Comparison of ENCODE assay signal across 12 cellular contexts in the genomic region with DNA sequence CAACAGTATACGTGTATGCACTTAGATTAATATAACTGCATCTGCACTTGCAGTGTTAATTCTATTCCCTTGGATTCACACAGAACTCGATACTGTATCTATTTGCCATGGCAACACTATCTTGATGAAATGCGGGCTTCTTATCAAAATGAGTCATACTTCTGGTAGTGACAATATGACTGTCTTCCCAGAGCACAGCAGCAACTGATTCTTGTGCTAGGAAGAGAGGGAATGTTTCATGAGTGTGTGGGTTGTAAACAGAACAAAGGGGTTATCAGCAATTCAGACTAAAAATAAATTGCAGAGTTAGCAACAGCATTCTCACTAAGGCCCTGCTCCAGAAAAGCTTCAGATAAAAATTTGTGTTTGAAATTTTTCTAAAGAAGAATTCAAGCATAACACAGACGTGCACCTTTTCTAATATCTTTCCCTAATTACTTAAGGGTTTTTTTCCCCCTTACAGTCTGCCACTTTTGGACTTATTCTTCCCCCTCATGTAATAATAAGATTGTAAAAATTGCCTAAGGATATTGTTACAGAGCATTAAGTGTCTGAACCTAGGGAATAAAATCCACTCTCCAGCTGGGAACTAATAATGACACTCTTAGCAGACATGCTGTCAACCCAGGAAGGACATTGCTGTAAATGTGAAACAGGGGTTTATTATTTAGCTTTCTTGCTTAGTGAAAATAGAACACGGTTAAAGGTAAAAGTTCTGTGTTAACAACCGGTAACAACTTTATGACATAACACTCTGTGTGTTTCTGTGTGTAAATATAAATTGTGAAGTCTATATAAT.
DNase-seq lines count a peak whose midpoint lies in the region; ATAC-seq and TF ChIP-seq lines count a peak whose summit lies in the region.
"Had no signal": no experiment of that assay in that cellular context is flagged by ENCODE, and none has a peak within 500 bp of the region (broad histone marks: within the 10 kb centered on the region; RNA-seq: fewer than 3 reads in every experiment).

No MANE protein-coding gene starts in this region.

- peaks cover 49% of the 10 kb centered on the region for H3K4me1 ChIP-seq in DND-41 (ENCODE audit: insufficient read depth, low read length)
- H3K4me1 ChIP-seq: upper lobe of right lung had no signal

- H4K20me1 ChIP-seq in DND-41 (ENCODE audit: insufficient read depth, low read length) (no peaks in the 10 kb centered on the region), neural cell (ENCODE audit: insufficient read depth) (no peaks in the 10 kb centered on the region)

- H3K36me3 ChIP-seq in DND-41 (ENCODE audit: insufficient read depth, low read length) (no peaks in the 10 kb centered on the region), neural cell (ENCODE audit: insufficient read depth, low read length) (no peaks in the 10 kb centered on the region)
- H3K36me3 ChIP-seq: upper lobe of right lung had no signal

- no peaks in the 10 kb centered on the region for H3F3A ChIP-seq in neural cell (ENCODE audit: insufficient read depth, low read length, poor library complexity, severe bottlenecking)

- peak; percentile 78 for TF ChIP-seq EP300 in neural cell (conservative IDR thresholded peaks at IDR 0.05; ENCODE audit: poor library complexity, severe bottlenecking)

- H2AFZ ChIP-seq in DND-41 (ENCODE audit: low read depth, low read length): peak overlapping the region; percentile 51
- H2AFZ ChIP-seq in neural cell (ENCODE audit: low read depth, low read length): no peak overlapping the region

- H3K9me2 ChIP-seq in neural cell (ENCODE audit: insufficient read depth, low read length): no peaks in the 10 kb centered on the region

- H3K79me2 ChIP-seq in DND-41 (ENCODE audit: insufficient read depth, low read length): no peaks in the 10 kb centered on the region
- H3K79me2 ChIP-seq in neural cell (replicated peaks; ENCODE audit: insufficient read depth, low read length): no peaks in the 10 kb centered on the region

- ATAC-seq in DND-41 (ENCODE audit: insufficient read depth, low read depth): peak; percentile 27; the same call in 2 of the 3 replicates
- no peak for ATAC-seq in HG03196 (IDR thresholded peaks at IDR 0.05; ENCODE audit: unreplicated experiment)
- ATAC-seq: upper lobe of right lung, WTC11 had no signal

- no peak overlapping the region for H3K4me3 ChIP-seq in DND-41 (ENCODE audit: low read depth in 1 of 2, low read length in 2 of 2)
- H3K4me3 ChIP-seq in choroid plexus epithelial cell (ENCODE audit: low read depth, low read length): no peak overlapping the region
- peak overlapping the region; percentile 53 for H3K4me3 ChIP-seq in neural cell (ENCODE audit: low read length)
- H3K4me3 ChIP-seq: upper lobe of right lung had no signal

- no peak overlapping the region for H3K9ac ChIP-seq in DND-41 (ENCODE audit: low read depth, low read length)
- peak overlapping the region; percentile 57 for H3K9ac ChIP-seq in neural cell (ENCODE audit: low read length)

- H3K27me3 ChIP-seq in DND-41 (ENCODE audit: insufficient read depth, low read length, poor library complexity) (no peaks in the 10 kb centered on the region), neural cell (ENCODE audit: insufficient read depth, low read depth, low read length) (no peaks in the 10 kb centered on the region)
- H3K27me3 ChIP-seq: upper lobe of right lung had no signal

- DNase-seq in DND-41 (no peak), NCI-H2171 treated with DMSO at 0.1 percent for 48 hours (lab: John Stamatoyannopoulos, UW) (peak; percentile 63), choroid plexus epithelial cell (ENCODE audit: low read depth) (peak; percentile 54), NOMO-1 (lab: John Stamatoyannopoulos, UW; ENCODE audit: unreplicated experiment in 2 of 2) (no peak), SKM-1 (lab: John Stamatoyannopoulos, UW; ENCODE audit: unreplicated experiment) (no peak), cerebellar cortex (ENCODE audit: low spot score) (no peak)
- DNase-seq: NK-92 treated with Interleukin-12 subunit alpha and Interleukin-12 subunit beta, amount 100 ng/mL, for 24 hours; stimulated activated CD4-positive, alpha-beta T cell treated with anti-CD3 and anti-CD28 coated beads, Interleukin-4, amount 100 ng/mL, for 1 hour; upper lobe of right lung had no signal

- H3K4me2 ChIP-seq in DND-41 (ENCODE audit: insufficient read depth, low read length) (peak overlapping the region; percentile 34; the same call in 1 of the 2 replicates), neural cell (ENCODE audit: low read length) (peak overlapping the region; percentile 61)

- peak; percentile 25 for TF ChIP-seq RAD21 in neural cell (conservative IDR thresholded peaks at IDR 0.05)

- H3K27ac ChIP-seq in DND-41 (ENCODE audit: low read length): peak overlapping the region; percentile 24; the same call in 1 of the 2 replicates
- peak overlapping the region; percentile 85 for H3K27ac ChIP-seq in neural cell (ENCODE audit: low read length)
- H3K27ac ChIP-seq: upper lobe of right lung had no signal

- no peaks in the 10 kb centered on the region for H3K9me3 ChIP-seq in DND-41 (ENCODE audit: insufficient read depth, low read length, severe bottlenecking)
- H3K9me3 ChIP-seq in neural cell (ENCODE audit: low read length): no peaks in the 10 kb centered on the region
- H3K9me3 ChIP-seq: upper lobe of right lung had no signal

- TF ChIP-seq CTCF in DND-41 (IDR thresholded peaks at IDR 0.05; ENCODE audit: borderline replicate concordance, extremely low read depth, low read length, poor library complexity, severe bottlenecking) (no peak), choroid plexus epithelial cell (conservative IDR thresholded peaks at IDR 0.05; ENCODE audit: low read depth, low read length) (no peak), neural cell (IDR thresholded peaks at IDR 0.05; ENCODE audit: poor library complexity, severe bottlenecking) (no peak)

TF ChIP-seq in neural cell, 6 proteins besides CTCF, POLR2A, EP300 and RAD21:
- TF ChIP-seq SMC3 (conservative IDR thresholded peaks at IDR 0.05; ENCODE audit: poor library complexity) (no peak), TAF1 (IDR thresholded peaks at IDR 0.05; ENCODE audit: low read depth) (no peak), POLR2AphosphoS5 (IDR thresholded peaks at IDR 0.05) (peak; percentile 55), MXI1 (conservative IDR thresholded peaks at IDR 0.05; ENCODE audit: poor library complexity, severe bottlenecking) (no peak), EZH2 (IDR thresholded peaks at IDR 0.05; ENCODE audit: borderline replicate concordance, insufficient read depth, low read length, poor library complexity, severe bottlenecking) (no peak)
- TF ChIP-seq, protein P1, sequence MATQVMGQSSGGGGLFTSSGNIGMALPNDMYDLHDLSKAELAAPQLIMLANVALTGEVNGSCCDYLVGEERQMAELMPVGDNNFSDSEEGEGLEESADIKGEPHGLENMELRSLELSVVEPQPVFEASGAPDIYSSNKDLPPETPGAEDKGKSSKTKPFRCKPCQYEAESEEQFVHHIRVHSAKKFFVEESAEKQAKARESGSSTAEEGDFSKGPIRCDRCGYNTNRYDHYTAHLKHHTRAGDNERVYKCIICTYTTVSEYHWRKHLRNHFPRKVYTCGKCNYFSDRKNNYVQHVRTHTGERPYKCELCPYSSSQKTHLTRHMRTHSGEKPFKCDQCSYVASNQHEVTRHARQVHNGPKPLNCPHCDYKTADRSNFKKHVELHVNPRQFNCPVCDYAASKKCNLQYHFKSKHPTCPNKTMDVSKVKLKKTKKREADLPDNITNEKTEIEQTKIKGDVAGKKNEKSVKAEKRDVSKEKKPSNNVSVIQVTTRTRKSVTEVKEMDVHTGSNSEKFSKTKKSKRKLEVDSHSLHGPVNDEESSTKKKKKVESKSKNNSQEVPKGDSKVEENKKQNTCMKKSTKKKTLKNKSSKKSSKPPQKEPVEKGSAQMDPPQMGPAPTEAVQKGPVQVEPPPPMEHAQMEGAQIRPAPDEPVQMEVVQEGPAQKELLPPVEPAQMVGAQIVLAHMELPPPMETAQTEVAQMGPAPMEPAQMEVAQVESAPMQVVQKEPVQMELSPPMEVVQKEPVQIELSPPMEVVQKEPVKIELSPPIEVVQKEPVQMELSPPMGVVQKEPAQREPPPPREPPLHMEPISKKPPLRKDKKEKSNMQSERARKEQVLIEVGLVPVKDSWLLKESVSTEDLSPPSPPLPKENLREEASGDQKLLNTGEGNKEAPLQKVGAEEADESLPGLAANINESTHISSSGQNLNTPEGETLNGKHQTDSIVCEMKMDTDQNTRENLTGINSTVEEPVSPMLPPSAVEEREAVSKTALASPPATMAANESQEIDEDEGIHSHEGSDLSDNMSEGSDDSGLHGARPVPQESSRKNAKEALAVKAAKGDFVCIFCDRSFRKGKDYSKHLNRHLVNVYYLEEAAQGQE (IDR thresholded peaks at IDR 0.05; ENCODE audit: borderline replicate concordance): peak; percentile 87

Comparison
In these comparisons a context has a peak if more than half of its experiments do, and no peak if none do; other contexts are left out.
1. DNase-seq: peak in NCI-H2171 treated with DMSO at 0.1 percent for 48 hours (single experiment) and choroid plexus epithelial cell (single experiment); none in DND-41 (single experiment), NOMO-1 (0 of 2), SKM-1 (single experiment) and cerebellar cortex (single experiment).